In genomic region chr1:827221-828063, GRCh38 we compare ENCODE assay signal across 8 cellular contexts.
DNase-seq lines count a peak whose midpoint lies in the region; ATAC-seq, FAIRE-seq and TF ChIP-seq lines count a peak whose summit lies in the region.
"Not testable (repeated sequence)": the region's sequence is repeated elsewhere in the genome, so short reads cannot be mapped to it uniquely, and the experiment has no call there.

No MANE protein-coding gene starts in this region.

- in situ Hi-C loops in HepG2 (cut with HindIII; ENCODE audit: extremely low pct_ligation_motif_present, low pct_unique_long_range_greater_than_20kb): not testable (repeated sequence)

- not testable (repeated sequence) for FAIRE-seq in HepG2 (lab: Jason Lieb, UNC)

- ATAC-seq in GM19328 (IDR thresholded peaks at IDR 0.05; ENCODE audit: unreplicated experiment) (peak; percentile 87), HG03457 (IDR thresholded peaks at IDR 0.05; ENCODE audit: unreplicated experiment) (peak; percentile 65), HepG2 (peak; percentile 85)

- WGBS in HepG2 (ENCODE audit: low lambda C conversion rate): under 1% methylated on average over 22 of the region's 105 CpGs

- H3K9ac ChIP-seq in HepG2 (ENCODE audit: insufficient read depth, low read depth, low read length): peak overlapping the region; percentile 78

- not testable (repeated sequence) for TF ChIP-seq CTCF in HepG2 (CRISPR knock-in tag; IDR thresholded peaks at IDR 0.05)

- peaks cover 17% of the 10 kb centered on the region for H3K79me2 ChIP-seq in HepG2 (ENCODE audit: insufficient read depth, low read length)

- peak overlapping the region; percentile 57 to 75 (median 71); a peak in 5 of 6 replicates for H3K4me3 ChIP-seq in HepG2 (replicated peaks in 1 of 3; ENCODE audit: insufficient read depth in 1 of 3, low read depth in 2 of 3, low read length in 3 of 3)

- BruUV-seq in HepG2 (replicated peaks; lab: Mats Ljungman, UMichigan): not testable (repeated sequence)

- DNase-seq in C1 segment of cervical spinal cord (lab: John Stamatoyannopoulos, UW) (peak; percentile 70 to 97 (median 88)), NCI-H524 treated with DMSO at 0.1 percent for 48 hours (lab: John Stamatoyannopoulos, UW) (peak; percentile 42), HepG2 (ENCODE audit: low spot score) (peak; percentile 86)
- DNase-seq in activated CD4-positive, alpha-beta T cell treated with anti-CD3 and anti-CD28 coated beads, Interleukin-2, amount 10 ng/mL, durations not matched to agents 7 days and 5 days: peak; percentile 93
- peak; percentile 93 for DNase-seq in stimulated activated CD4-positive, alpha-beta T cell treated with anti-CD3 and anti-CD28 coated beads, Interleukin-2, amount 100 ng/mL, for 4 hours (ENCODE audit: low read depth)

- H3K27ac Mint-ChIP-seq in activated CD4-positive, alpha-beta T cell treated with anti-CD3 and anti-CD28 coated beads, Interleukin-2, amount 10 ng/mL, durations not matched to agents 7 days and 5 days: peak overlapping the region; percentile 93
- peak overlapping the region; percentile 99 for H3K27ac Mint-ChIP-seq in dendritic cell treated with granulocyte-macrophage colony-stimulating factor and Interleukin-4, amounts not matched to agents 40 ng/mL and 50 ng/mL, for 4 days

- not testable (repeated sequence) for H3K27me3 Mint-ChIP-seq in activated CD4-positive, alpha-beta T cell treated with anti-CD3 and anti-CD28 coated beads, Interleukin-2, amount 10 ng/mL, durations not matched to agents 7 days and 5 days; dendritic cell treated with granulocyte-macrophage colony-stimulating factor and Interleukin-4, amounts not matched to agents 40 ng/mL and 50 ng/mL, for 4 days

- not testable (repeated sequence) for H3K9me3 Mint-ChIP-seq in activated CD4-positive, alpha-beta T cell treated with anti-CD3 and anti-CD28 coated beads, Interleukin-2, amount 10 ng/mL, durations not matched to agents 7 days and 5 days; dendritic cell treated with granulocyte-macrophage colony-stimulating factor and Interleukin-4, amounts not matched to agents 40 ng/mL and 50 ng/mL, for 4 days

- not testable (repeated sequence) for TF ChIP-seq EP300 in HepG2 (IDR thresholded peaks at IDR 0.05; ENCODE audit: low read depth in 2 of 2, low read length in 2 of 2); HepG2 (CRISPR knock-in tag; IDR thresholded peaks at IDR 0.05; ENCODE audit: borderline replicate concordance)

- not testable (repeated sequence) for H3K27me3 ChIP-seq in HepG2 (ENCODE audit: control insufficient read depth in 1 of 2, insufficient read depth in 2 of 2, low read length in 2 of 2)

- intact Hi-C loops in dendritic cell treated with granulocyte-macrophage colony-stimulating factor and Interleukin-4, amounts not matched to agents 40 ng/mL and 50 ng/mL, for 4 days (cut with micrococcal nuclease); HepG2 (cut with micrococcal nuclease; ENCODE audit: unreplicated experiment): not testable (repeated sequence)

- not testable (repeated sequence) for H3K36me3 ChIP-seq in HepG2 (replicated peaks in 1 of 2; ENCODE audit: control insufficient read depth in 1 of 2, insufficient read depth in 2 of 2, low read length in 2 of 2)

- H3K4me1 ChIP-seq in HepG2 (ENCODE audit: insufficient read depth, low read length): peaks cover 45% of the 10 kb centered on the region

- H3K4me3 Mint-ChIP-seq in activated CD4-positive, alpha-beta T cell treated with anti-CD3 and anti-CD28 coated beads, Interleukin-2, amount 10 ng/mL, durations not matched to agents 7 days and 5 days: peak overlapping the region; percentile 85
- peak overlapping the region; percentile 90 for H3K4me3 Mint-ChIP-seq in dendritic cell treated with granulocyte-macrophage colony-stimulating factor and Interleukin-4, amounts not matched to agents 40 ng/mL and 50 ng/mL, for 4 days

- peak overlapping the region; percentile 81 for H3K27ac ChIP-seq in HepG2 (ENCODE audit: extremely low read length, insufficient read depth, low read length)

- H2AFZ ChIP-seq in HepG2 (ENCODE audit: low read length): not testable (repeated sequence)

- TF ChIP-seq RAD21 in HepG2 (CRISPR knock-in tag; IDR thresholded peaks at IDR 0.05): 0 out of 2 replicates have a peak, but pooled peaks have one; percentile 25

- H3K9me3 ChIP-seq in HepG2 (ENCODE audit: low read length): not testable (repeated sequence)

- H3K4me1 Mint-ChIP-seq in activated CD4-positive, alpha-beta T cell treated with anti-CD3 and anti-CD28 coated beads, Interleukin-2, amount 10 ng/mL, durations not matched to agents 7 days and 5 days: peaks cover 37% of the 10 kb centered on the region
- peaks cover 30% of the 10 kb centered on the region for H3K4me1 Mint-ChIP-seq in dendritic cell treated with granulocyte-macrophage colony-stimulating factor and Interleukin-4, amounts not matched to agents 40 ng/mL and 50 ng/mL, for 4 days (ENCODE audit: low read depth)

- CTCF ChIA-PET in activated CD4-positive, alpha-beta T cell treated with anti-CD3 and anti-CD28 coated beads, Interleukin-2, amount 10 ng/mL, durations not matched to agents 7 days and 5 days (lab: Charles Lee); HepG2 (lab: Yijun Ruan, JAX; ENCODE audit: low intra/inter-chr PET ratio, low total read pairs): not testable (repeated sequence)

- peak; percentile 66 to 78 for TF ChIP-seq POLR2A in HepG2 (IDR thresholded peaks at IDR 0.05; ENCODE audit: insufficient read depth in 1 of 2, low read depth in 2 of 2, low read length in 2 of 2)

- POLR2A ChIA-PET in activated CD4-positive, alpha-beta T cell treated with anti-CD3 and anti-CD28 coated beads, Interleukin-2, amount 10 ng/mL, durations not matched to agents 7 days and 5 days (lab: Charles Lee): not testable (repeated sequence)
- POLR2A ChIA-PET in HepG2 (lab: Yijun Ruan, JAX): interaction anchor here (1.2 kb wide), 1 partner anchor 49 kb away, joined by 4 read pairs; no protein-coding TSS in a partner anchor

- H4K20me1 ChIP-seq in HepG2 (ENCODE audit: insufficient read depth, low read length): not testable (repeated sequence)

- peak overlapping the region; percentile 62; the same call in 1 of the 2 replicates for H3K4me2 ChIP-seq in HepG2 (ENCODE audit: low read depth, low read length)

- H3K36me3 Mint-ChIP-seq in activated CD4-positive, alpha-beta T cell treated with anti-CD3 and anti-CD28 coated beads, Interleukin-2, amount 10 ng/mL, durations not matched to agents 7 days and 5 days (ENCODE audit: low read depth): peaks cover 11% of the 10 kb centered on the region
- peaks cover 20% of the 10 kb centered on the region for H3K36me3 Mint-ChIP-seq in dendritic cell treated with granulocyte-macrophage colony-stimulating factor and Interleukin-4, amounts not matched to agents 40 ng/mL and 50 ng/mL, for 4 days (ENCODE audit: low read depth)

TF ChIP-seq in HepG2, 621 proteins besides CTCF, POLR2A, EP300 and RAD21 (continues in another document):
- TF ChIP-seq PRDM10 (CRISPR knock-in tag; IDR thresholded peaks at IDR 0.05; ENCODE audit: low read depth): peak; percentile 44; the same call in 1 of the 2 replicates
- TF ChIP-seq RBM39 (IDR thresholded peaks at IDR 0.05; ENCODE audit: low read depth, low read length, poor library complexity, severe bottlenecking): peak; percentile 53
- TF ChIP-seq RXRA (CRISPR knock-in tag; IDR thresholded peaks at IDR 0.05): peak; percentile 63; the same call in 1 of the 2 replicates
- TF ChIP-seq THRA (CRISPR knock-in tag; IDR thresholded peaks at IDR 0.05; ENCODE audit: borderline replicate concordance): peak; percentile 41; the same call in 1 of the 2 replicates
- TF ChIP-seq HNRNPLL (IDR thresholded peaks at IDR 0.05; ENCODE audit: low read depth, low read length, poor library complexity, severe bottlenecking): peak; percentile 58

Comparison
In these comparisons a context has a peak if more than half of its experiments do, and no peak if none do; other contexts are left out.
1. Peak in every context shown above with its lines: DNase-seq, ATAC-seq, H3K4me3 ChIP-seq and H3K27ac ChIP-seq.
2. DNase-seq: peak in every context shown above with its lines; median percentile 93 in activated CD4-positive, alpha-beta T cell treated with anti-CD3 and anti-CD28 coated beads, Interleukin-2, amount 10 ng/mL, durations not matched to agents 7 days and 5 days; 93 in stimulated activated CD4-positive, alpha-beta T cell treated with anti-CD3 and anti-CD28 coated beads, Interleukin-2, amount 100 ng/mL, for 4 hours; 88 in C1 segment of cervical spinal cord; 86 in HepG2; 42 in NCI-H524 treated with DMSO at 0.1 percent for 48 hours.